Comparison of ENCODE assay signal across 9 cellular contexts in the genomic region with DNA sequence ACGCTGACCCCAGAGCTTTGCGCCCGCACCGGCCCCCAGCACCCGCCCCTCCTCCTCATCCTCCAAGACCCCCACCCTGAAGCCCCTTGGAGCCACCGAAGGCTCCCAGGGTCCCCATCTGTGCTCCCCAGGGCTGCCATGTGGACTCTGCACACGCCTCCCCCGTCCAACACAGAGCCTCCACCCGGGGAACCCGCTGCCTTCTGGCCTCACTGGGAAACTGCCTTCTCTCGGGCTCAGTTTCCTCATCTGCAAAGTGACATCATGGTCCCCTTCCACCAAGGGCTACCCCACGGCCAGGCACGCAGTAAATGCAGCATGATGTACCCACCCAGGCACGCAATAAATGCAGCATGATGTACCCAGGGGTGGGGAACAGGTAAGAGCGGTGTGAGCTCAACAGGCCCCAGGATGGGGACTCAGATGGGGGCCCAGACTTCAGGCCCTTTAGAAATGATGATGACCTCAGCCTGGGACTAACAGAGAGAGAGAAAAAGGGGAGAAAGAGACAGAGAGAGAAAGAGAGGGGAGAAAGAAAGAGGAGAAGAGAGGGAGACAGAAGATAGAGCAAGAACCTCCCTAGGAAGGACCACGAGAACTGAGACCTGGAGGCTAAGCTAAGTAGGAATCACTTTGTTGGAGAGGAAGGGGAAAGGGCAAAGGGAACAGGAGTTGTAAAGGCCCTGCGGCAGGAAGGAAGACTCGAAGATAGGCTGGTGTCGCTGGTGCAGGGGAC. TPM values are rescaled to one million over a fixed set of nuclear protein-coding genes. Genes with fewer than 3 reads are reported as not detected.
A peak's percentile ranks its signal among the peaks of the same experiment; 100 is the strongest.
DNase-seq lines count a peak whose midpoint lies in the region; ATAC-seq and TF ChIP-seq lines count a peak whose summit lies in the region.
"Had no signal": no experiment of that assay in that cellular context is flagged by ENCODE, and none has a peak within 500 bp of the region (broad histone marks: within the 10 kb centered on the region; RNA-seq: fewer than 3 reads in every experiment).

No MANE protein-coding gene starts in this region.

- no peak overlapping the region for H3K9ac ChIP-seq in stomach smooth muscle (ENCODE audit: low read length in 2 of 2)
- H3K9ac ChIP-seq in Karpas-422 (ENCODE audit: low read length) = no peak overlapping the region

- no peak overlapping the region for H3K4me2 ChIP-seq in Karpas-422 (ENCODE audit: low read depth, low read length, poor library complexity, severe bottlenecking)

- peak overlapping the region; percentile 80 for H3K27ac ChIP-seq in lower lobe of right lung
- H3K27ac ChIP-seq in stomach smooth muscle (ENCODE audit: low read length) = peak overlapping the region; percentile 76
- H3K27ac ChIP-seq in Karpas-422 (ENCODE audit: low read length) = no peak overlapping the region

- no peaks in the 10 kb centered on the region for H3K9me3 Mint-ChIP-seq in activated B cell treated with CpG ODN at 0.5 μM for 24 hours

- no peaks in the 10 kb centered on the region for H3K27me3 ChIP-seq in lower lobe of right lung (ENCODE audit: low read depth)
- no peaks in the 10 kb centered on the region for H3K27me3 ChIP-seq in stomach smooth muscle (ENCODE audit: control insufficient read depth in 1 of 2, insufficient read depth in 2 of 2, low read length in 2 of 2)
- no peaks in the 10 kb centered on the region for H3K27me3 ChIP-seq in Karpas-422 (ENCODE audit: low read length)

- H3K9me2 ChIP-seq in Karpas-422 (replicated peaks; ENCODE audit: insufficient read depth, low read length) = no peaks in the 10 kb centered on the region

- TF ChIP-seq CTCF in activated B cell treated with CpG ODN at 0.5 μM for 24 hours (IDR thresholded peaks at IDR 0.05) (no peak), lower lobe of right lung (IDR thresholded peaks at IDR 0.05) (no peak)

- H2AFZ ChIP-seq in Karpas-422 (ENCODE audit: low read length) = no peak overlapping the region

- H3K4me1 ChIP-seq in lower lobe of right lung = peaks cover 59% of the 10 kb centered on the region
- H3K4me1 ChIP-seq in stomach smooth muscle (ENCODE audit: control insufficient read depth, insufficient read depth, low read length) = peaks cover 51% of the 10 kb centered on the region
- no peaks in the 10 kb centered on the region for H3K4me1 ChIP-seq in Karpas-422 (ENCODE audit: low read length)

- POLR2A ChIA-PET in activated B cell treated with CpG ODN at 0.5 μM for 24 hours (lab: Charles Lee) = no interaction called here

- H3K9me3 ChIP-seq in lower lobe of right lung (no peaks in the 10 kb centered on the region), stomach smooth muscle (ENCODE audit: control insufficient read depth in 2 of 2, low read length in 2 of 2) (no peaks in the 10 kb centered on the region), Karpas-422 (ENCODE audit: low read length) (no peaks in the 10 kb centered on the region)

- H3K36me3 ChIP-seq in lower lobe of right lung (no peaks in the 10 kb centered on the region), stomach smooth muscle (ENCODE audit: control insufficient read depth in 2 of 2, insufficient read depth in 2 of 2, low read length in 2 of 2) (no peaks in the 10 kb centered on the region), Karpas-422 (ENCODE audit: insufficient read depth, low read length) (no peaks in the 10 kb centered on the region)

- ATAC-seq in activated B cell treated with CpG ODN at 0.5 μM for 24 hours (ENCODE audit: low read depth) = no peak
- ATAC-seq in lower lobe of right lung = no peak
- ATAC-seq in GM21717 (IDR thresholded peaks at IDR 0.05; ENCODE audit: unreplicated experiment) = no peak

- peak overlapping the region; percentile 3 for H3K27ac Mint-ChIP-seq in activated B cell treated with CpG ODN at 0.5 μM for 24 hours

- no peaks in the 10 kb centered on the region for H3K36me3 Mint-ChIP-seq in activated B cell treated with CpG ODN at 0.5 μM for 24 hours (ENCODE audit: low read depth)

- DNase-seq in NCI-H2171 treated with DMSO at 0.1 percent for 48 hours (lab: John Stamatoyannopoulos, UW) (peak; percentile 20), NCI-H2171 (lab: John Stamatoyannopoulos, UW) (no peak), activated B cell treated with CpG ODN at 0.5 μM for 24 hours (no peak), lower lobe of right lung (no peak), Karpas-422 (no peak), NAMALWA (ENCODE audit: low spot score) (no peak)
- DNase-seq: GDM1 had no signal

- H4K20me1 ChIP-seq in Karpas-422 (ENCODE audit: insufficient read depth, low read depth, low read length) = no peaks in the 10 kb centered on the region

- intact Hi-C loops in activated B cell treated with CpG ODN at 0.5 μM for 24 hours (cut with micrococcal nuclease) (no loop called here), lower lobe of right lung (cut with DNase I) (no loop called here)

- H3K4me1 Mint-ChIP-seq in activated B cell treated with CpG ODN at 0.5 μM for 24 hours = peaks cover 11% of the 10 kb centered on the region

- H3K79me2 ChIP-seq in Karpas-422 (ENCODE audit: low read length) = no peaks in the 10 kb centered on the region

- CTCF ChIA-PET in activated B cell treated with CpG ODN at 0.5 μM for 24 hours (lab: Charles Lee) = no interaction called here

- H3K27me3 Mint-ChIP-seq in activated B cell treated with CpG ODN at 0.5 μM for 24 hours = no peaks in the 10 kb centered on the region

- no peak overlapping the region for H3K4me3 Mint-ChIP-seq in activated B cell treated with CpG ODN at 0.5 μM for 24 hours

- H3K4me3 ChIP-seq in lower lobe of right lung = no peak overlapping the region
- no peak overlapping the region for H3K4me3 ChIP-seq in stomach smooth muscle (ENCODE audit: low read length in 2 of 2)
- no peak overlapping the region for H3K4me3 ChIP-seq in Karpas-422 (ENCODE audit: low read length)

RNA-seq across cellular contexts. Expression of a gene that starts 2.5 kb away (rescaled TPM):
- total RNA-seq in activated B cell treated with CpG ODN at 0.5 μM for 24 hours (0.42 and 0.55 TPM in 2 replicates), lower lobe of right lung (28.9 TPM)
- total RNA-seq in Karpas-422 (2014; rRNA removed; shearing (Covaris generic); ENCODE audit: low replicate concordance) = not detected in 2 replicates

RNA-seq across cellular contexts. Expression of a gene that starts 42.4 kb away (rescaled TPM):
- 97.6 and 110 TPM in 2 replicates for total RNA-seq in activated B cell treated with CpG ODN at 0.5 μM for 24 hours
- total RNA-seq in lower lobe of right lung = 50.8 TPM
- total RNA-seq in Karpas-422 (2014; rRNA removed; shearing (Covaris generic); ENCODE audit: low replicate concordance) = 25.7 and 42.1 TPM in 2 replicates

Comparison
In these comparisons a context has a peak if more than half of its experiments do, and no peak if none do; other contexts are left out.
1. RNA of a gene that starts 2.5 kb away (total RNA-seq): 28.9 TPM in lower lobe of right lung (single experiment); 0.42 to 0.55 TPM in activated B cell treated with CpG ODN at 0.5 μM for 24 hours and not detected in Karpas-422; every median in the first group is over 10 times any median in the second.